Comparison of ENCODE assay signal across 20 cellular contexts in the genomic region with DNA sequence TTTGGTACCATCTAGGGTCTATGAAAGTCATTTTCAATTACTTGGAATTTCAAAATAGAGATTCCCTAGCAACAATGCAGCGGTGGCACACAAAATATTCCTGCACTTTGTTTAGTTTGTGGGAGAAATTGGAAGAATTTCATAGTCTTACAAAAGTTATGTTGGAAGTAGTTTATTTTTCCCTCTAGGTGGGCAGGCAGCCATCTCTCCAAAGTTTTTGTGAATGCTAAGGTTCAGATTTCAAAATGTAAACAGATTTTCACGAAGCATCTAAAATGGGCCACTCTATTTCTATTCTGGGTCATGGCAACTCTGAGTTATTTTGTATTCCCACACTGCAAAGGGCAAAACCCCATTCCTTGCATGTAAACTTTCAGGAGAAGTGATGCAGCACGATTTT. TPM values are rescaled to one million over a fixed set of nuclear protein-coding genes. Genes with fewer than 3 reads are reported as not detected.
DNase-seq lines count a peak whose midpoint lies in the region; ATAC-seq and TF ChIP-seq lines count a peak whose summit lies in the region.
"Had no signal": no experiment of that assay in that cellular context is flagged by ENCODE, and none has a peak within 500 bp of the region (broad histone marks: within the 10 kb centered on the region; RNA-seq: fewer than 3 reads in every experiment).

No MANE protein-coding gene starts in this region.

- H3K4me1 ChIP-seq in SJSA1 (replicated peaks) (peaks cover 15% of the 10 kb centered on the region), fibroblast of lung (ENCODE audit: control insufficient read depth, extremely low read depth, insufficient read depth, low read length) (peaks cover 10% of the 10 kb centered on the region), aorta (ENCODE audit: control insufficient read depth in 1 of 2, insufficient read depth in 2 of 2, low read length in 2 of 2) (peaks cover 3 to 7% of the 10 kb centered on the region in 2 donors)
- H3K4me1 ChIP-seq: BE2C had no signal

- no peaks in the 10 kb centered on the region for H4K20me1 ChIP-seq in fibroblast of lung (ENCODE audit: control insufficient read depth, extremely low read depth, insufficient read depth, low read length)

- intact Hi-C loops in aorta (cut with DNase I) = no loop called here

- H3K4me2 ChIP-seq in fibroblast of lung (ENCODE audit: extremely low read depth, insufficient read depth, low read length) = no peak overlapping the region

- H3K36me3 ChIP-seq in SJSA1 (no peaks in the 10 kb centered on the region), fibroblast of lung (ENCODE audit: control insufficient read depth, insufficient read depth, low read length) (no peaks in the 10 kb centered on the region), aorta (ENCODE audit: control insufficient read depth in 1 of 2, insufficient read depth in 2 of 2, low read length in 1 of 2) (no peaks in the 10 kb centered on the region)
- H3K36me3 ChIP-seq: BE2C had no signal

- no peak overlapping the region for H3K9ac ChIP-seq in fibroblast of lung (ENCODE audit: insufficient read depth, low read length)

- peak overlapping the region; percentile 17; the same call in 1 of the 2 replicates for H3K27ac ChIP-seq in SJSA1
- H3K27ac ChIP-seq in fibroblast of lung (ENCODE audit: insufficient read depth, low read length) = no peak overlapping the region
- H3K27ac ChIP-seq in aorta (ENCODE audit: low read depth in 1 of 2, low read length in 2 of 2) = no peak overlapping the region

- DNase-seq in GM04503 (ENCODE audit: low read depth) = peak; percentile 42
- peak in 1 of 2 experiments; percentile 38 for DNase-seq in SJSA1 (ENCODE audit: low read depth in 1 of 2, low spot score in 2 of 2)
- DNase-seq in fibroblast of lung (ENCODE audit: low read depth in 2 of 2) = peak; percentile 7 to 22
- DNase-seq in aorta = no peak
- DNase-seq in anterior cingulate cortex (lab: John Stamatoyannopoulos, UW) = no peak
- DNase-seq in HuH-7 (ENCODE audit: low spot score) = no peak
- DNase-seq: ACHN; BE2C; CD4-positive, alpha-beta memory T cell; KBM-7; NCI-H1436; NCI-H2029; NCI-H2171 treated with DMSO at 0.1 percent for 48 hours; NCI-H748 treated with DMSO at 0.1 percent for 48 hours; OCI-M1 had no signal

- no peak overlapping the region for H2AFZ ChIP-seq in fibroblast of lung (ENCODE audit: low read length)

- H3K9me3 ChIP-seq in SJSA1 (replicated peaks) = no peaks in the 10 kb centered on the region
- H3K9me3 ChIP-seq in fibroblast of lung (ENCODE audit: control insufficient read depth, insufficient read depth, low read depth, low read length) = no peaks in the 10 kb centered on the region
- no peaks in the 10 kb centered on the region for H3K9me3 ChIP-seq in aorta (ENCODE audit: control insufficient read depth, low read length)
- H3K9me3 ChIP-seq: BE2C had no signal

- peak; percentile 34 for ATAC-seq in aorta (ENCODE audit: low FRiP score)
- no peak for ATAC-seq in GM18519 (IDR thresholded peaks at IDR 0.05; ENCODE audit: low FRiP score, unreplicated experiment)
- ATAC-seq: HCT116 had no signal

- WGBS in aorta, 2 donors = 2 to 4% methylated on average over 3 of the region's 3 CpGs

- H3K27me3 ChIP-seq in SJSA1 (replicated peaks) (no peaks in the 10 kb centered on the region; the same call in 1 of the 2 replicates), fibroblast of lung (ENCODE audit: control insufficient read depth, insufficient read depth, low read length) (no peaks in the 10 kb centered on the region), aorta (ENCODE audit: control insufficient read depth in 1 of 2, insufficient read depth in 2 of 2, low read length in 1 of 2) (no peaks in the 10 kb centered on the region)

- H3K4me3 ChIP-seq in SJSA1 (no peak overlapping the region), fibroblast of lung (replicated peaks in 1 of 4; ENCODE audit: control extremely low read depth in 1 of 4, insufficient read depth in 1 of 4, low read depth in 3 of 4, low read length in 4 of 4) (no peak overlapping the region), aorta (ENCODE audit: low read length in 2 of 2) (no peak overlapping the region)

- no peaks in the 10 kb centered on the region for H3K79me2 ChIP-seq in fibroblast of lung (ENCODE audit: control insufficient read depth, insufficient read depth, low read length)

- TF ChIP-seq CTCF in fibroblast of lung (conservative IDR thresholded peaks at IDR 0.05 in 1 of 2, IDR thresholded peaks at IDR 0.05 in 1 of 2; ENCODE audit: low read depth in 1 of 2, low read length in 2 of 2) = no peak

RNA-seq across cellular contexts. Expression of gene SMCP, which starts 8.0 kb away (rescaled TPM):
- total RNA-seq in SJSA1 (2014; rRNA removed; shearing (Covaris generic)) = not detected in 2 replicates
- total RNA-seq in fibroblast of lung (0.17 TPM in 1 of 2 replicates, not detected in the other), aorta (not detected)
- polyA plus RNA-seq in fibroblast of lung (0.12 TPM in 1 of 2 replicates, not detected in the other), aorta (not detected)
- polyA plus RNA-seq in fibroblast of lung (2012) = 0.36 TPM in 1 of 2 replicates, not detected in the other
- polyA minus RNA-seq in fibroblast of lung (ENCODE audit: low replicate concordance) = not detected in 2 replicates
- total RNA-seq: CD4-positive, alpha-beta memory T cell; NCI-H460; RPMI7951; SK-MEL-5 had no signal
- polyA plus RNA-seq: CD4-positive, alpha-beta memory T cell had no signal

RNA-seq across cellular contexts. Expression of gene IVL, which starts 22.3 kb away (rescaled TPM):
- not detected in 2 replicates for total RNA-seq in SJSA1 (2014; rRNA removed; shearing (Covaris generic))
- total RNA-seq in fibroblast of lung = not detected in 2 replicates
- 0.10 and 0.34 TPM in 2 replicates for polyA plus RNA-seq in fibroblast of lung
- polyA plus RNA-seq in fibroblast of lung (2012) = 0.06 and 0.39 TPM in 2 replicates
- polyA minus RNA-seq in fibroblast of lung (ENCODE audit: low replicate concordance) = not detected in 2 replicates
- not detected for total RNA-seq in aorta
- polyA plus RNA-seq in aorta = under 1 TPM; 0.13 TPM
- total RNA-seq: CD4-positive, alpha-beta memory T cell; NCI-H460; RPMI7951; SK-MEL-5 had no signal
- polyA plus RNA-seq: CD4-positive, alpha-beta memory T cell had no signal

RNA-seq across cellular contexts. Expression of gene LCE7A, which starts 26.3 kb away (rescaled TPM):
- not detected in 2 replicates for total RNA-seq in SJSA1 (2014; rRNA removed; shearing (Covaris generic))
- total RNA-seq in fibroblast of lung (not detected in 2 replicates), aorta (not detected)
- polyA plus RNA-seq in fibroblast of lung (not detected in 2 replicates), aorta (not detected)
- polyA plus RNA-seq in fibroblast of lung (2012) = not detected in 2 replicates
- polyA minus RNA-seq in fibroblast of lung (ENCODE audit: low replicate concordance) = not detected in 2 replicates
- total RNA-seq: CD4-positive, alpha-beta memory T cell; NCI-H460; RPMI7951; SK-MEL-5 had no signal
- polyA plus RNA-seq: CD4-positive, alpha-beta memory T cell had no signal

RNA-seq across cellular contexts. Expression of gene LCE6A, which starts 43.4 kb away (rescaled TPM):
- not detected in 2 replicates for total RNA-seq in SJSA1 (2014; rRNA removed; shearing (Covaris generic))
- total RNA-seq in fibroblast of lung (not detected in 2 replicates), aorta (not detected)
- polyA plus RNA-seq in fibroblast of lung (not detected in 2 replicates), aorta (not detected)
- polyA plus RNA-seq in fibroblast of lung (2012) = not detected in 2 replicates
- not detected in 2 replicates for polyA minus RNA-seq in fibroblast of lung (ENCODE audit: low replicate concordance)
- total RNA-seq: CD4-positive, alpha-beta memory T cell; NCI-H460; RPMI7951; SK-MEL-5 had no signal
- polyA plus RNA-seq: CD4-positive, alpha-beta memory T cell had no signal

RNA-seq across cellular contexts. Expression of gene LCE1A, which starts 58.8 kb away (rescaled TPM):
- total RNA-seq in SJSA1 (2014; rRNA removed; shearing (Covaris generic)) = not detected in 2 replicates
- total RNA-seq in fibroblast of lung (not detected in 2 replicates), aorta (not detected)
- polyA plus RNA-seq in fibroblast of lung (not detected in 2 replicates), aorta (not detected)
- polyA plus RNA-seq in fibroblast of lung (2012) = not detected in 2 replicates
- not detected in 2 replicates for polyA minus RNA-seq in fibroblast of lung (ENCODE audit: low replicate concordance)
- total RNA-seq: CD4-positive, alpha-beta memory T cell; NCI-H460; RPMI7951; SK-MEL-5 had no signal
- polyA plus RNA-seq: CD4-positive, alpha-beta memory T cell had no signal

Comparison
In these comparisons a context has a peak if more than half of its experiments do, and no peak if none do; other contexts are left out.
1. DNase-seq: peak in GM04503 (single experiment) and fibroblast of lung (2 of 2); none in aorta (0 of 2), anterior cingulate cortex (0 of 58) and HuH-7 (single experiment).